17 cellular contexts compared by ENCODE assay signal in genomic region chr18:61922435-61922834, GRCh38. TPM values are rescaled to one million over a fixed set of nuclear protein-coding genes. Genes with fewer than 3 reads are reported as not detected.
A peak's percentile ranks its signal among the peaks of the same experiment; 100 is the strongest.
DNase-seq lines count a peak whose midpoint lies in the region; ATAC-seq, FAIRE-seq and TF ChIP-seq lines count a peak whose summit lies in the region.
"Had no signal": no experiment of that assay in that cellular context is flagged by ENCODE, and none has a peak within 500 bp of the region (broad histone marks: within the 10 kb centered on the region; RNA-seq: fewer than 3 reads in every experiment).

No MANE protein-coding gene starts in this region.

- no peak for TF ChIP-seq CTCF in D721Med (IDR thresholded peaks at IDR 0.05; ENCODE audit: insufficient read depth, missing control alignments)

- peak; percentile 31 to 54 for ATAC-seq in natural killer cell treated with Interleukin-12 subunit alpha and Interleukin-12 subunit beta and Interleukin-15 and Interleukin-18, amount 100 ng/mL, for 72 hours
- ATAC-seq in GM18870 (IDR thresholded peaks at IDR 0.05; ENCODE audit: unreplicated experiment) (no peak), sciatic nerve (no peak)
- ATAC-seq: HCT116, Panc1 had no signal

- H3K36me3 Mint-ChIP-seq in natural killer cell treated with Interleukin-12 subunit alpha and Interleukin-12 subunit beta and Interleukin-15 and Interleukin-18, amount 100 ng/mL, for 72 hours, result no peaks in the 10 kb centered on the region

- peak; percentile 89 for FAIRE-seq in D721Med (lab: Jason Lieb, UNC)
- FAIRE-seq: GM18507 had no signal

- intact Hi-C loops in sciatic nerve (cut with DNase I), result no loop called here

- no peak overlapping the region for H3K4me3 Mint-ChIP-seq in natural killer cell treated with Interleukin-12 subunit alpha and Interleukin-12 subunit beta and Interleukin-15 and Interleukin-18, amount 100 ng/mL, for 72 hours

- DNase-seq in AG08395 (ENCODE audit: low spot score) (peak; percentile 19), D721Med (ENCODE audit: insufficient read length, low spot score) (no peak), RPMI7951 (ENCODE audit: low read depth) (peak; percentile 20), sciatic nerve (ENCODE audit: low spot score) (no peak)
- DNase-seq in natural killer cell treated with Interleukin-12 subunit alpha and Interleukin-12 subunit beta and Interleukin-15 and Interleukin-18, amount 100 ng/mL, for 72 hours (ENCODE audit: low spot score), result peak; percentile 10
- no peak for DNase-seq in stimulated activated naive CD4-positive, alpha-beta T cell (lab: John Stamatoyannopoulos, UW)
- DNase-seq: DMS153, Kasumi-1, NCI-H1417, NCI-H1930, NCI-H2171, NCI-H774, SHP77 had no signal

- peaks cover 12 to 15% of the 10 kb centered on the region in 2 donors for H3K4me1 Mint-ChIP-seq in natural killer cell treated with Interleukin-12 subunit alpha and Interleukin-12 subunit beta and Interleukin-15 and Interleukin-18, amount 100 ng/mL, for 72 hours (ENCODE audit: low read depth in 2 of 2)

- peaks cover 0 to 2% of the 10 kb centered on the region in 2 donors for H3K27me3 Mint-ChIP-seq in natural killer cell treated with Interleukin-12 subunit alpha and Interleukin-12 subunit beta and Interleukin-15 and Interleukin-18, amount 100 ng/mL, for 72 hours

- no peaks in the 10 kb centered on the region for H3K9me3 Mint-ChIP-seq in natural killer cell treated with Interleukin-12 subunit alpha and Interleukin-12 subunit beta and Interleukin-15 and Interleukin-18, amount 100 ng/mL, for 72 hours

- H3K27ac Mint-ChIP-seq in natural killer cell treated with Interleukin-12 subunit alpha and Interleukin-12 subunit beta and Interleukin-15 and Interleukin-18, amount 100 ng/mL, for 72 hours, result no peak overlapping the region

RNA-seq across cellular contexts. Expression of gene RNF152, which starts 29.6 kb away (rescaled TPM):
- total RNA-seq in RPMI7951 (2014; rRNA removed; shearing (Covaris generic)), result 7.0 and 9.3 TPM in 2 replicates
- under 1 TPM; 0.73 to 0.95 TPM for total RNA-seq in natural killer cell treated with Interleukin-12 subunit alpha and Interleukin-12 subunit beta and Interleukin-15 and Interleukin-18, amount 100 ng/mL, for 72 hours
- total RNA-seq in sciatic nerve, result 13.3 TPM

Comparison
In these comparisons a context has a peak if more than half of its experiments do, and no peak if none do; other contexts are left out.
1. DNase-seq: peak in AG08395 (single experiment), RPMI7951 (single experiment) and natural killer cell treated with Interleukin-12 subunit alpha and Interleukin-12 subunit beta and Interleukin-15 and Interleukin-18, amount 100 ng/mL, for 72 hours (single experiment); none in D721Med (single experiment), stimulated activated naive CD4-positive, alpha-beta T cell (0 of 6) and sciatic nerve (single experiment).
2. ATAC-seq: peak in natural killer cell treated with Interleukin-12 subunit alpha and Interleukin-12 subunit beta and Interleukin-15 and Interleukin-18, amount 100 ng/mL, for 72 hours (2 of 2); none in GM18870 (single experiment) and sciatic nerve (single experiment).